ENCODE assay signal across 22 cellular contexts in genomic region chr2:43198263-43198662, GRCh38.
"Had no signal": no experiment of that assay in that cellular context is flagged by ENCODE, and none has a peak within 500 bp of the region (broad histone marks: within the 10 kb centered on the region; RNA-seq: fewer than 3 reads in every experiment).

No MANE protein-coding gene starts in this region.

- ATAC-seq: activated naive CD4-positive, alpha-beta T cell treated with anti-CD3 and anti-CD28 coated beads, Interleukin-2, amount 50 U/mL, for 72 hours; activated T-cell treated with anti-CD3 and anti-CD28 coated beads, Interleukin-2, amount 50 U/mL, for 4 hours; heart right ventricle had no signal

- H3K27me3 Mint-ChIP-seq: stimulated activated naive CD8-positive, alpha-beta T cell treated with anti-CD3 and anti-CD28 coated beads, Interleukin-15, Interleukin-2, amounts not matched to agents 100 ng/mL and 50 ng/mL, for 24 hours had no signal

- H3K27me3 ChIP-seq: adrenal gland, esophagus squamous epithelium, heart right ventricle, right atrium auricular region, suprapubic skin, upper lobe of left lung had no signal

- H3K27ac ChIP-seq: adrenal gland, esophagus squamous epithelium, heart right ventricle, left ventricle myocardium inferior, prostate gland, right atrium auricular region, suprapubic skin, upper lobe of left lung had no signal

- H3K9me3 Mint-ChIP-seq: activated T-cell treated with anti-CD3 and anti-CD28 coated beads, Interleukin-2, amount 50 U/mL, for 4 hours; immature natural killer cell; stimulated activated naive CD8-positive, alpha-beta T cell treated with anti-CD3 and anti-CD28 coated beads, Interleukin-15, Interleukin-2, amounts not matched to agents 100 ng/mL and 50 ng/mL, for 24 hours; T-helper 2 cell treated with Interferon-gamma antibody and Interleukin-4, amounts not matched to agents 5 μg/mL and 100 μg/mL, for 36 hours had no signal

- H3K4me3 ChIP-seq: adrenal gland, esophagus squamous epithelium, heart right ventricle, left ventricle myocardium inferior, prostate gland, right atrium auricular region, suprapubic skin, upper lobe of left lung had no signal

- H3K4me1 ChIP-seq: adrenal gland, left ventricle myocardium inferior, prostate gland, right atrium auricular region had no signal

- DNase-seq: activated CD4-positive, alpha-beta T cell treated with anti-CD3 and anti-CD28 coated beads, Interleukin-2, amount 50 U/mL, for 4 hours; activated effector memory CD4-positive, alpha-beta T cell treated with anti-CD3 and anti-CD28 coated beads, Interleukin-2, amount 50 U/mL, for 16 hours; activated T-cell treated with anti-CD3 and anti-CD28 coated beads, Interleukin-2, amount 50 U/mL, for 4 hours; adrenal gland; effector CD8-positive, alpha-beta T cell; esophagus squamous epithelium; heart right ventricle; immature natural killer cell; kidney glomerular epithelial cell; left ventricle myocardium inferior; mammary epithelial cell; stimulated activated CD4-positive, alpha-beta T cell treated with anti-CD3 and anti-CD28 coated beads, Interleukin-2, amount 100 ng/mL, for 24 hours; upper lobe of left lung had no signal

- FAIRE-seq: astrocyte, bronchial epithelial cell, TTC549 had no signal

- H3K9me3 ChIP-seq: adrenal gland, esophagus squamous epithelium, heart right ventricle, left ventricle myocardium inferior, prostate gland, right atrium auricular region, suprapubic skin, upper lobe of left lung had no signal

- H3K4me3 Mint-ChIP-seq: activated T-cell treated with anti-CD3 and anti-CD28 coated beads, Interleukin-2, amount 50 U/mL, for 4 hours; stimulated activated naive CD8-positive, alpha-beta T cell treated with anti-CD3 and anti-CD28 coated beads, Interleukin-15, Interleukin-2, amounts not matched to agents 100 ng/mL and 50 ng/mL, for 24 hours; T-helper 2 cell treated with Interferon-gamma antibody and Interleukin-4, amounts not matched to agents 5 μg/mL and 100 μg/mL, for 36 hours had no signal

- H3K36me3 ChIP-seq: adrenal gland, esophagus squamous epithelium, heart right ventricle, left ventricle myocardium inferior, prostate gland, right atrium auricular region, suprapubic skin, upper lobe of left lung had no signal

- H3K27ac Mint-ChIP-seq: stimulated activated naive CD8-positive, alpha-beta T cell treated with anti-CD3 and anti-CD28 coated beads, Interleukin-15, Interleukin-2, amounts not matched to agents 100 ng/mL and 50 ng/mL, for 24 hours had no signal
